In genomic region chr1:204409111-204409510, GRCh38 we compare ENCODE assay signal across 9 cellular contexts. TPM values are rescaled to one million over a fixed set of nuclear protein-coding genes. Genes with fewer than 3 reads are reported as not detected.
DNase-seq lines count a peak whose midpoint lies in the region; ATAC-seq, FAIRE-seq and TF ChIP-seq lines count a peak whose summit lies in the region.
"Had no signal": no experiment of that assay in that cellular context is flagged by ENCODE, and none has a peak within 500 bp of the region (broad histone marks: within the 10 kb centered on the region; RNA-seq: fewer than 3 reads in every experiment).

No MANE protein-coding gene starts in this region.

- H3K4me2 ChIP-seq in astrocyte (ENCODE audit: low read length): peak overlapping the region; percentile 91

- peaks cover 75% of the 10 kb centered on the region for H3K79me2 ChIP-seq in astrocyte (ENCODE audit: insufficient read depth, low read length)

- peak overlapping the region; percentile 99 for H3K4me3 Mint-ChIP-seq in astrocyte (ENCODE audit: unreplicated experiment)

- H3K36me3 ChIP-seq in cardiac muscle cell (peaks cover 18% of the 10 kb centered on the region), astrocyte (ENCODE audit: insufficient read depth, low read length) (peaks cover 16% of the 10 kb centered on the region), upper lobe of right lung (peaks cover 32% of the 10 kb centered on the region)

- no peaks in the 10 kb centered on the region for H3K9me3 ChIP-seq in cardiac muscle cell (ENCODE audit: low read depth)
- H3K9me3 ChIP-seq in astrocyte (ENCODE audit: insufficient read depth, low read depth, low read length): no peaks in the 10 kb centered on the region
- no peaks in the 10 kb centered on the region for H3K9me3 ChIP-seq in upper lobe of right lung

- no peak overlapping the region for H2AFZ ChIP-seq in astrocyte (ENCODE audit: low read depth, low read length)

- H3K27ac ChIP-seq in cardiac muscle cell (peak overlapping the region; percentile 95), astrocyte (ENCODE audit: low read depth, low read length) (peak overlapping the region; percentile 98), upper lobe of right lung (peak overlapping the region; percentile 99)

- H3K4me1 ChIP-seq in cardiac muscle cell (ENCODE audit: low read depth) (peaks cover 10% of the 10 kb centered on the region), astrocyte (ENCODE audit: insufficient read depth, low read length) (no peaks in the 10 kb centered on the region), upper lobe of right lung (peaks cover 26% of the 10 kb centered on the region)

- TF ChIP-seq CTCF in cardiac muscle cell (IDR thresholded peaks at IDR 0.05; ENCODE audit: low read depth, low read length) (no peak), astrocyte (IDR thresholded peaks at IDR 0.05; ENCODE audit: insufficient read depth, low read depth, low read length) (no peak), lower leg skin (IDR thresholded peaks at IDR 0.05) (no peak), upper lobe of right lung (IDR thresholded peaks at IDR 0.05) (no peak)

- DNase-seq in cardiac muscle cell (ENCODE audit: low read depth in 1 of 2, low spot score in 1 of 2) (peak in 1 of 2 donors; percentile 41), left cardiac atrium (no peak), astrocyte (ENCODE audit: low read depth) (no peak), lower leg skin (ENCODE audit: low spot score in 2 of 2) (peak in 1 of 2 donors; percentile 12), upper lobe of right lung (no peak), NCI-H226 (no peak)
- no peak for DNase-seq in activated CD4-positive, alpha-beta T cell treated with anti-CD3 and anti-CD28 coated beads, Interleukin-2, amount 50 U/mL, for 4 hours

- H4K20me1 ChIP-seq in astrocyte (ENCODE audit: insufficient read depth, low read length): peaks cover 71% of the 10 kb centered on the region

- FAIRE-seq in astrocyte (lab: Jason Lieb, UNC): no peak
- FAIRE-seq: GM18507 had no signal

- peaks cover 7% of the 10 kb centered on the region for H3K36me3 Mint-ChIP-seq in astrocyte (ENCODE audit: low read depth, unreplicated experiment)

- H3K27me3 Mint-ChIP-seq in astrocyte (ENCODE audit: low read depth, unreplicated experiment): no peaks in the 10 kb centered on the region

- no peaks in the 10 kb centered on the region for H3K9me3 Mint-ChIP-seq in astrocyte (ENCODE audit: unreplicated experiment)

- H3K27me3 ChIP-seq in cardiac muscle cell (no peaks in the 10 kb centered on the region), astrocyte (ENCODE audit: insufficient read depth, low read length) (no peaks in the 10 kb centered on the region), upper lobe of right lung (no peaks in the 10 kb centered on the region)

- no peak for ATAC-seq in left cardiac atrium
- no peak for ATAC-seq in upper lobe of right lung
- ATAC-seq in GM19452 (IDR thresholded peaks at IDR 0.05; ENCODE audit: unreplicated experiment): no peak

- TF ChIP-seq POLR2A in lower leg skin (IDR thresholded peaks at IDR 0.05): no peak

- H3K9ac ChIP-seq in astrocyte (ENCODE audit: low read length): peak overlapping the region; percentile 99

- H3K4me1 Mint-ChIP-seq in astrocyte (ENCODE audit: low read depth, unreplicated experiment): peaks cover 10% of the 10 kb centered on the region

- H3K4me3 ChIP-seq in cardiac muscle cell (peak overlapping the region; percentile 78), astrocyte (ENCODE audit: insufficient read depth, low read depth, low read length) (peak overlapping the region; percentile 91), lower leg skin (ENCODE audit: low read depth, poor library complexity, severe bottlenecking) (peak overlapping the region; percentile 99), upper lobe of right lung (peak overlapping the region; percentile 90)

- intact Hi-C loops in left cardiac atrium (cut with DNase I) (no loop called here), lower leg skin (cut with DNase I; ENCODE audit: low total_unique reads) (no loop called here), upper lobe of right lung (cut with DNase I) (no loop called here)

- 1 to 5% methylated on average over 3 of the region's 3 CpGs for WGBS in lower leg skin, 2 donors

- peak overlapping the region; percentile 99 for H3K27ac Mint-ChIP-seq in astrocyte (ENCODE audit: unreplicated experiment)

RNA-seq across cellular contexts. Expression of gene PPP1R15B, which starts 2.5 kb away (rescaled TPM):
- 24.9 and 27.0 TPM in 2 replicates for total RNA-seq in cardiac muscle cell
- polyA plus RNA-seq in cardiac muscle cell: 15.7 and 19.8 TPM in 2 replicates
- 10 to 100 TPM; 22.1 to 37.5 TPM for total RNA-seq in left cardiac atrium
- 38.8 and 40.0 TPM in 2 replicates for total RNA-seq in astrocyte
- 10 to 100 TPM; 37.9 to 56.4 (median 49.5) TPM for total RNA-seq in lower leg skin
- total RNA-seq in upper lobe of right lung: 47.7 TPM

RNA-seq across cellular contexts. Expression of gene PLEKHA6, which starts 49.4 kb away (rescaled TPM):
- total RNA-seq in cardiac muscle cell: 44.1 and 71.7 TPM in 2 replicates
- polyA plus RNA-seq in cardiac muscle cell: 23.1 and 41.6 TPM in 2 replicates
- total RNA-seq in left cardiac atrium: 10 to 100 TPM; 14.1 to 19.8 TPM
- total RNA-seq in astrocyte: 1.5 and 2.7 TPM in 2 replicates
- 10 to 100 TPM in 2 of 4 donors, 1 to 10 TPM in 2; 1.7 to 16.4 (median 11.1) TPM for total RNA-seq in lower leg skin
- total RNA-seq in upper lobe of right lung: 7.1 TPM
